ENCODE assay signal across 8 cellular contexts in genomic region chr16:46688101-46688656, GRCh38. TPM values are rescaled to one million over a fixed set of nuclear protein-coding genes. Genes with fewer than 3 reads are reported as not detected.
A peak's percentile ranks its signal among the peaks of the same experiment; 100 is the strongest.
DNase-seq lines count a peak whose midpoint lies in the region; ATAC-seq and TF ChIP-seq lines count a peak whose summit lies in the region.

No MANE protein-coding gene starts in this region.

- in situ Hi-C loops in GM23248 (cut with MboI), result no loop called here

- H3F3A ChIP-seq in GM23248 (ENCODE audit: insufficient read depth), result peaks cover 18% of the 10 kb centered on the region

- no peaks in the 10 kb centered on the region for H3K36me3 ChIP-seq in GM23248 (ENCODE audit: low read depth)
- no peaks in the 10 kb centered on the region for H3K36me3 ChIP-seq in hepatocyte (replicated peaks; ENCODE audit: insufficient read depth, low read depth)

- no peaks in the 10 kb centered on the region for H3K9me3 Mint-ChIP-seq in activated T-cell treated with anti-CD3 and anti-CD28 coated beads, Interleukin-2, amount 50 U/mL, for 24 hours

- WGBS in GM23248 (ENCODE audit: low coverage in 1 of 2, low lambda C conversion rate in 2 of 2, missing lambda C conversion rate in 2 of 2), 2 experiments, result 0 to 3% methylated on average over 15 of the region's 15 CpGs
- WGBS in hepatocyte (ENCODE audit: low lambda C conversion rate, missing lambda C conversion rate), result 4% methylated on average over 15 of the region's 15 CpGs

- H3K4me2 ChIP-seq in GM23248 (ENCODE audit: unreplicated experiment), result peak overlapping the region; percentile 92
- H3K4me2 ChIP-seq in hepatocyte, result peak overlapping the region; percentile 78

- ATAC-seq in GM18498 (IDR thresholded peaks at IDR 0.05; ENCODE audit: unreplicated experiment) (no peak), HG03135 (IDR thresholded peaks at IDR 0.05; ENCODE audit: unreplicated experiment) (no peak)

- H3K9me2 ChIP-seq in GM23248 (ENCODE audit: insufficient read depth) (no peaks in the 10 kb centered on the region), hepatocyte (replicated peaks; ENCODE audit: insufficient read depth) (no peaks in the 10 kb centered on the region)

- TF ChIP-seq CTCF in hepatocyte (IDR thresholded peaks at IDR 0.05; ENCODE audit: poor library complexity), result no peak

- H3K27ac Mint-ChIP-seq in activated T-cell treated with anti-CD3 and anti-CD28 coated beads, Interleukin-2, amount 50 U/mL, for 24 hours, result no peak overlapping the region

- peak overlapping the region; percentile 95 for H2AFZ ChIP-seq in GM23248
- peak overlapping the region; percentile 50 for H2AFZ ChIP-seq in hepatocyte

- H3K4me1 Mint-ChIP-seq in activated T-cell treated with anti-CD3 and anti-CD28 coated beads, Interleukin-2, amount 50 U/mL, for 24 hours (ENCODE audit: low read depth), result peaks cover 65% of the 10 kb centered on the region

- H3K79me2 ChIP-seq in GM23248 (ENCODE audit: insufficient read depth), result peaks cover 86% of the 10 kb centered on the region
- peaks cover 69% of the 10 kb centered on the region for H3K79me2 ChIP-seq in hepatocyte

- H3K9me3 ChIP-seq in GM23248 (ENCODE audit: low read depth) (no peaks in the 10 kb centered on the region), hepatocyte (ENCODE audit: low read depth) (no peaks in the 10 kb centered on the region)

- DNase-seq in GM23248 (no peak), UCSD-AML1 (lab: John Stamatoyannopoulos, UW; ENCODE audit: unreplicated experiment) (peak; percentile 73), hepatocyte (ENCODE audit: low spot score) (no peak), mesenteric fat pad (ENCODE audit: low spot score) (no peak)
- no peak for DNase-seq in activated T-cell treated with anti-CD3 and anti-CD28 coated beads, Interleukin-2, amount 50 U/mL, for 24 hours

- no peaks in the 10 kb centered on the region for H3K27me3 Mint-ChIP-seq in activated T-cell treated with anti-CD3 and anti-CD28 coated beads, Interleukin-2, amount 50 U/mL, for 24 hours

- no peaks in the 10 kb centered on the region for H3K27me3 ChIP-seq in GM23248 (replicated peaks; ENCODE audit: insufficient read depth)
- no peaks in the 10 kb centered on the region for H3K27me3 ChIP-seq in hepatocyte

- H3K4me3 Mint-ChIP-seq in activated T-cell treated with anti-CD3 and anti-CD28 coated beads, Interleukin-2, amount 50 U/mL, for 24 hours, result no peak overlapping the region

- H4K20me1 ChIP-seq in GM23248 (ENCODE audit: insufficient read depth) (peaks cover 27% of the 10 kb centered on the region; the same call in 1 of the 2 replicates), hepatocyte (ENCODE audit: insufficient read depth, poor library complexity, severe bottlenecking) (peaks cover 45% of the 10 kb centered on the region)

- peak overlapping the region; percentile 91 for H3K27ac ChIP-seq in GM23248
- peak overlapping the region; percentile 93 for H3K27ac ChIP-seq in hepatocyte
- H3K27ac ChIP-seq in skin epidermis, result peak overlapping the region; percentile 69 to 96 (median 90)

- H3K9ac ChIP-seq in GM23248, result peak overlapping the region; percentile 86

- H3K36me3 Mint-ChIP-seq in activated T-cell treated with anti-CD3 and anti-CD28 coated beads, Interleukin-2, amount 50 U/mL, for 24 hours (ENCODE audit: low read depth), result peaks cover under 1% of the 10 kb centered on the region

- peak overlapping the region; percentile 94 for H3K4me3 ChIP-seq in GM23248
- H3K4me3 ChIP-seq in hepatocyte, result peak overlapping the region; percentile 24
- peak overlapping the region; percentile 70 to 97 (median 87) for H3K4me3 ChIP-seq in skin epidermis

- H3K4me1 ChIP-seq in GM23248 (ENCODE audit: insufficient read depth), result peaks cover 29% of the 10 kb centered on the region
- H3K4me1 ChIP-seq in hepatocyte (ENCODE audit: insufficient read depth), result peaks cover 27% of the 10 kb centered on the region

RNA-seq across cellular contexts. Expression of gene VPS35, which starts 0.8 kb away (rescaled TPM):
- total RNA-seq in GM23248 (2014; rRNA removed; shearing (Covaris generic)), result 182 and 213 TPM in 2 replicates
- 86.8 and 91.1 TPM in 2 replicates for polyA plus RNA-seq in GM23248 (2016; fragmentation: Nextera tagmentation; extraction: Ambion mirVana)
- total RNA-seq in hepatocyte, result 221 and 224 TPM in 2 replicates
- polyA plus RNA-seq in hepatocyte, result 110 and 127 TPM in 2 replicates
- 104 TPM for total RNA-seq in mesenteric fat pad

RNA-seq across cellular contexts. Expression of gene ORC6, which starts 1.3 kb away (rescaled TPM):
- 7.8 and 13.3 TPM in 2 replicates for total RNA-seq in GM23248 (2014; rRNA removed; shearing (Covaris generic))
- polyA plus RNA-seq in GM23248 (2016; fragmentation: Nextera tagmentation; extraction: Ambion mirVana) (10.7 and 11.6 TPM in 2 replicates), hepatocyte (11.7 and 15.8 TPM in 2 replicates)
- total RNA-seq in hepatocyte (13.8 and 15.4 TPM in 2 replicates), mesenteric fat pad (1.1 TPM)

RNA-seq across cellular contexts. Expression of gene MYLK3, which starts 60.0 kb away (rescaled TPM):
- not detected in 2 replicates for total RNA-seq in GM23248 (2014; rRNA removed; shearing (Covaris generic))
- polyA plus RNA-seq in GM23248 (2016; fragmentation: Nextera tagmentation; extraction: Ambion mirVana) (0.11 TPM in 1 of 2 replicates, not detected in the other), hepatocyte (1.9 and 2.5 TPM in 2 replicates)
- total RNA-seq in hepatocyte (2.0 and 6.5 TPM in 2 replicates), mesenteric fat pad (0.58 TPM)

Comparison
In these comparisons a context has a peak if more than half of its experiments do, and no peak if none do; other contexts are left out.
1. H3K4me3 ChIP-seq: peak in every context shown above with its lines; median percentile 94 in GM23248; 87 in skin epidermis; 24 in hepatocyte.